12 cellular contexts compared by ENCODE assay signal in the genomic region with DNA sequence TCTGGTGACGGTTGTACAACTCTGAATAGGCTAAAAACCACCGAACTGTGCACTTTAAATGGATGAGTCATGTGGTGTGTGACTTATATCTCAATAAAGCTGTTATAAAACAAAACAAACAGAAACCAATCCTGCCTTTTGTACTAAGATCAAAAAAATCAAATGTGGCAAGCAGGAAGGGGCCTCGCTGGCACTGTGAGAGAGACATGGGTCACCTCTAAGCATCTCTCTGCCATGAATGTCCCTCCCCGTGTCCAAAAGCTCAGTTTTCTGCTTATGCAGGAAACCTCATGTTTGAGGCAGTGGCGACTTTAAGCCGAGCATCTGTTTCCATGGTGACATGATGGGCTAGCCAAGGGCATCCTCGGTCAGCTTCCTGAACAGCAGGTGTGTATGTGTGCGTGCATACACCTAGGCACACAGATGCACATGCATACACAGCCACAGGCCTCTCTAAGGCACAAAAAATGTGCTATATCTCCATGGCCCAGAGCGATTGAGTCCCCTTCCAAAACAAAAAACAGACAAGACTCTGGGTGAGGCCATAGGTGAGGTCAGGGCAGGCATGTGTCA.
DNase-seq lines count a peak whose midpoint lies in the region; ATAC-seq and TF ChIP-seq lines count a peak whose summit lies in the region.
"Had no signal": no experiment of that assay in that cellular context is flagged by ENCODE, and none has a peak within 500 bp of the region (broad histone marks: within the 10 kb centered on the region; RNA-seq: fewer than 3 reads in every experiment).

No MANE protein-coding gene starts in this region.

- no peaks in the 10 kb centered on the region for H3K9me3 ChIP-seq in BLaER1 treated with 17β-estradiol and CSF1 and Interleukin-3, amounts not matched to agents 10 nM and 100 nM (replicated peaks in 1 of 11)
- no peaks in the 10 kb centered on the region for H3K9me3 ChIP-seq in HEK293 (ENCODE audit: control insufficient read depth, insufficient read depth, low read depth, low read length)
- H3K9me3 ChIP-seq in effector memory CD4-positive, alpha-beta T cell (ENCODE audit: control insufficient read depth, low read length) = no peaks in the 10 kb centered on the region
- H3K9me3 ChIP-seq: body of pancreas, Caco-2, MG63 had no signal

- H4K20me1 ChIP-seq in BLaER1 treated with 17β-estradiol and CSF1 and Interleukin-3, amounts not matched to agents 10 nM and 100 nM = peaks cover 0 to 39% (median 0%) of the 10 kb centered on the region in 11 experiments; a peak in 4 of 22 replicates

- peaks cover 3% of the 10 kb centered on the region for H3K36me3 Mint-ChIP-seq in activated naive CD4-positive, alpha-beta T cell treated with anti-CD3 and anti-CD28 coated beads, Interleukin-2, amount 50 U/mL, for 24 hours

- no peak for ATAC-seq in GM21367 (IDR thresholded peaks at IDR 0.05; ENCODE audit: unreplicated experiment)
- ATAC-seq in GM19395 (IDR thresholded peaks at IDR 0.05; ENCODE audit: unreplicated experiment) = no peak
- ATAC-seq: body of pancreas had no signal

- H3K9me3 Mint-ChIP-seq in activated naive CD4-positive, alpha-beta T cell treated with anti-CD3 and anti-CD28 coated beads, Interleukin-2, amount 50 U/mL, for 24 hours = no peaks in the 10 kb centered on the region

- H3K27ac ChIP-seq in BLaER1 treated with 17β-estradiol and CSF1 and Interleukin-3, amounts not matched to agents 10 nM and 100 nM = no peak overlapping the region
- no peak overlapping the region for H3K27ac ChIP-seq in HEK293 (ENCODE audit: extremely low read depth, low read depth, low read length)
- H3K27ac ChIP-seq in effector memory CD4-positive, alpha-beta T cell (ENCODE audit: insufficient read depth, low read length, poor library complexity, severe bottlenecking) = no peak overlapping the region
- H3K27ac ChIP-seq: body of pancreas had no signal

- peaks cover 0 to 19% (median 0%) of the 10 kb centered on the region in 11 experiments; a peak in 7 of 22 replicates for H3K36me3 ChIP-seq in BLaER1 treated with 17β-estradiol and CSF1 and Interleukin-3, amounts not matched to agents 10 nM and 100 nM
- H3K36me3 ChIP-seq in HEK293 (ENCODE audit: control insufficient read depth in 2 of 2, insufficient read depth in 1 of 2, low read length in 2 of 2) = no peaks in the 10 kb centered on the region
- peaks cover 3% of the 10 kb centered on the region for H3K36me3 ChIP-seq in effector memory CD4-positive, alpha-beta T cell (ENCODE audit: control insufficient read depth, insufficient read depth, low read length)
- H3K36me3 ChIP-seq: MG63 had no signal

- H3K4me2 ChIP-seq in BLaER1 treated with 17β-estradiol and CSF1 and Interleukin-3, amounts not matched to agents 10 nM and 100 nM = peak overlapping the region in 6 of 11 experiments; percentile 0 to 36 (median 16); a peak in 5 of 22 replicates

- H3K27me3 ChIP-seq in BLaER1 treated with 17β-estradiol and CSF1 and Interleukin-3, amounts not matched to agents 10 nM and 100 nM = no peaks in the 10 kb centered on the region
- H3K27me3 ChIP-seq in effector memory CD4-positive, alpha-beta T cell (replicated peaks; ENCODE audit: control insufficient read depth, insufficient read depth, low read length, poor library complexity, severe bottlenecking) = no peaks in the 10 kb centered on the region
- H3K27me3 ChIP-seq: body of pancreas, MG63 had no signal

- TF ChIP-seq CTCF in HEK293 (tag by site-specific recombination; IDR thresholded peaks at IDR 0.05) = no peak

- peaks cover 17 to 63% (median 47%) of the 10 kb centered on the region in 10 experiments for H3K4me1 ChIP-seq in BLaER1 treated with 17β-estradiol and CSF1 and Interleukin-3, amounts not matched to agents 10 nM and 100 nM
- H3K4me1 ChIP-seq in HEK293 (ENCODE audit: control insufficient read depth, insufficient read depth, low read length) = no peaks in the 10 kb centered on the region
- H3K4me1 ChIP-seq in effector memory CD4-positive, alpha-beta T cell (ENCODE audit: control insufficient read depth, insufficient read depth, low read length, poor library complexity, severe bottlenecking) = no peaks in the 10 kb centered on the region
- H3K4me1 ChIP-seq: body of pancreas had no signal

- POLR2A ChIA-PET in HEK293 (lab: Yijun Ruan, JAX) = no interaction called here

- CTCF ChIA-PET in HEK293 (lab: Yijun Ruan, JAX) = interaction anchor here (0.5 to 0.6 kb wide), 2 partner anchors 9 to 73 kb away, joined by 3 read pairs; no protein-coding TSS in a partner anchor

- peak overlapping the region; percentile 65 for H3K27ac Mint-ChIP-seq in activated naive CD4-positive, alpha-beta T cell treated with anti-CD3 and anti-CD28 coated beads, Interleukin-2, amount 50 U/mL, for 24 hours

- peak overlapping the region; percentile 39 for H3K4me3 Mint-ChIP-seq in activated naive CD4-positive, alpha-beta T cell treated with anti-CD3 and anti-CD28 coated beads, Interleukin-2, amount 50 U/mL, for 24 hours

- H3K9ac ChIP-seq in BLaER1 treated with 17β-estradiol and CSF1 and Interleukin-3, amounts not matched to agents 10 nM and 100 nM = no peak overlapping the region

- H3K4me1 Mint-ChIP-seq in activated naive CD4-positive, alpha-beta T cell treated with anti-CD3 and anti-CD28 coated beads, Interleukin-2, amount 50 U/mL, for 24 hours = peaks cover 40% of the 10 kb centered on the region

- H3K27me3 Mint-ChIP-seq in activated naive CD4-positive, alpha-beta T cell treated with anti-CD3 and anti-CD28 coated beads, Interleukin-2, amount 50 U/mL, for 24 hours = no peaks in the 10 kb centered on the region

- no peak overlapping the region for H3K4me3 ChIP-seq in BLaER1 treated with 17β-estradiol and CSF1 and Interleukin-3, amounts not matched to agents 10 nM and 100 nM
- no peak overlapping the region for H3K4me3 ChIP-seq in HEK293 (ENCODE audit: low read depth, low read length)
- H3K4me3 ChIP-seq in effector memory CD4-positive, alpha-beta T cell (ENCODE audit: insufficient read depth, low read depth, low read length, poor library complexity, severe bottlenecking) = no peak overlapping the region
- H3K4me3 ChIP-seq: body of pancreas, MG63 had no signal

- DNase-seq in iris pigment epithelial cell (ENCODE audit: low read depth) = peak; percentile 51
- no peak for DNase-seq in effector memory CD4-positive, alpha-beta T cell
- DNase-seq in NCI-H526 treated with DMSO at 0.1 percent for 48 hours (lab: John Stamatoyannopoulos, UW) = no peak
- DNase-seq: body of pancreas, Caco-2, head of caudate nucleus, MG63 had no signal

TF ChIP-seq in HEK293, 187 proteins besides CTCF, POLR2A, EP300 and RAD21:
- TF ChIP-seq ZNF664 (tag by site-specific recombination; IDR thresholded peaks at IDR 0.05) = peak; percentile 57; the same call in 1 of the 2 replicates
- no peak for TF ChIP-seq ZNF366 (tag by site-specific recombination; conservative IDR thresholded peaks at IDR 0.05)
- TF ChIP-seq ZNF76 (tag by site-specific recombination; IDR thresholded peaks at IDR 0.05; ENCODE audit: borderline replicate concordance, low read depth) = no peak
- TF ChIP-seq ZNF121 (tag by site-specific recombination; IDR thresholded peaks at IDR 0.05) = no peak
- TF ChIP-seq ZNF10 (tag by site-specific recombination; IDR thresholded peaks at IDR 0.05) = no peak
- TF ChIP-seq, protein P1, sequence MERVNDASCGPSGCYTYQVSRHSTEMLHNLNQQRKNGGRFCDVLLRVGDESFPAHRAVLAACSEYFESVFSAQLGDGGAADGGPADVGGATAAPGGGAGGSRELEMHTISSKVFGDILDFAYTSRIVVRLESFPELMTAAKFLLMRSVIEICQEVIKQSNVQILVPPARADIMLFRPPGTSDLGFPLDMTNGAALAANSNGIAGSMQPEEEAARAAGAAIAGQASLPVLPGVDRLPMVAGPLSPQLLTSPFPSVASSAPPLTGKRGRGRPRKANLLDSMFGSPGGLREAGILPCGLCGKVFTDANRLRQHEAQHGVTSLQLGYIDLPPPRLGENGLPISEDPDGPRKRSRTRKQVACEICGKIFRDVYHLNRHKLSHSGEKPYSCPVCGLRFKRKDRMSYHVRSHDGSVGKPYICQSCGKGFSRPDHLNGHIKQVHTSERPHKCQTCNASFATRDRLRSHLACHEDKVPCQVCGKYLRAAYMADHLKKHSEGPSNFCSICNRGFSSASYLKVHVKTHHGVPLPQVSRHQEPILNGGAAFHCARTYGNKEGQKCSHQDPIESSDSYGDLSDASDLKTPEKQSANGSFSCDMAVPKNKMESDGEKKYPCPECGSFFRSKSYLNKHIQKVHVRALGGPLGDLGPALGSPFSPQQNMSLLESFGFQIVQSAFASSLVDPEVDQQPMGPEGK (tag by site-specific recombination; IDR thresholded peaks at IDR 0.05) = no peak
- TF ChIP-seq, protein P2, sequence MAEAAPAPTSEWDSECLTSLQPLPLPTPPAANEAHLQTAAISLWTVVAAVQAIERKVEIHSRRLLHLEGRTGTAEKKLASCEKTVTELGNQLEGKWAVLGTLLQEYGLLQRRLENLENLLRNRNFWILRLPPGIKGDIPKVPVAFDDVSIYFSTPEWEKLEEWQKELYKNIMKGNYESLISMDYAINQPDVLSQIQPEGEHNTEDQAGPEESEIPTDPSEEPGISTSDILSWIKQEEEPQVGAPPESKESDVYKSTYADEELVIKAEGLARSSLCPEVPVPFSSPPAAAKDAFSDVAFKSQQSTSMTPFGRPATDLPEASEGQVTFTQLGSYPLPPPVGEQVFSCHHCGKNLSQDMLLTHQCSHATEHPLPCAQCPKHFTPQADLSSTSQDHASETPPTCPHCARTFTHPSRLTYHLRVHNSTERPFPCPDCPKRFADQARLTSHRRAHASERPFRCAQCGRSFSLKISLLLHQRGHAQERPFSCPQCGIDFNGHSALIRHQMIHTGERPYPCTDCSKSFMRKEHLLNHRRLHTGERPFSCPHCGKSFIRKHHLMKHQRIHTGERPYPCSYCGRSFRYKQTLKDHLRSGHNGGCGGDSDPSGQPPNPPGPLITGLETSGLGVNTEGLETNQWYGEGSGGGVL (tag by site-specific recombination; IDR thresholded peaks at IDR 0.05) = no peak
- no peak for TF ChIP-seq ZNF791 (tag by site-specific recombination; IDR thresholded peaks at IDR 0.05)
